Comparison of ENCODE assay signal across 23 cellular contexts in genomic region chr6:129902681-129903080, GRCh38. TPM values are rescaled to one million over a fixed set of nuclear protein-coding genes. Genes with fewer than 3 reads are reported as not detected.
DNase-seq lines count a peak whose midpoint lies in the region; ATAC-seq, FAIRE-seq and TF ChIP-seq lines count a peak whose summit lies in the region.
"Had no signal": no experiment of that assay in that cellular context is flagged by ENCODE, and none has a peak within 500 bp of the region (broad histone marks: within the 10 kb centered on the region; RNA-seq: fewer than 3 reads in every experiment).

No MANE protein-coding gene starts in this region.

- ATAC-seq in GM19463 (IDR thresholded peaks at IDR 0.05; ENCODE audit: unreplicated experiment) (peak; percentile 7), HG02678 (IDR thresholded peaks at IDR 0.05; ENCODE audit: unreplicated experiment) (peak; percentile 10), HG03139 (IDR thresholded peaks at IDR 0.05; ENCODE audit: unreplicated experiment) (no peak)

- no peak for DNase-seq in GM18507 (ENCODE audit: extremely low spot score, insufficient read length, low read depth)
- DNase-seq in chondrocyte (ENCODE audit: low spot score): no peak
- no peak for DNase-seq in midbrain (lab: John Stamatoyannopoulos, UW)
- DNase-seq in DMS53 treated with DMSO at 0.1 percent for 48 hours (lab: John Stamatoyannopoulos, UW; ENCODE audit: unreplicated experiment): no peak
- DNase-seq: DND-41, HFFc6, KG1, MV-4-11, NCI-H1417, NCI-H187, NCI-H2107, NCI-H226, NCI-H524 treated with DMSO at 0.1 percent for 48 hours had no signal

- no peak overlapping the region for H3K4me3 Mint-ChIP-seq in chondrocyte (ENCODE audit: unreplicated experiment)
- H3K4me3 Mint-ChIP-seq: B cell, HFFc6 had no signal

- peaks cover 4% of the 10 kb centered on the region for H3K36me3 Mint-ChIP-seq in chondrocyte (ENCODE audit: low read depth)

- FAIRE-seq in GM18507 (lab: Jason Lieb, UNC): peak; percentile 29
- FAIRE-seq: H54 had no signal

- H3K27ac Mint-ChIP-seq in chondrocyte (ENCODE audit: unreplicated experiment): peak overlapping the region; percentile 52
- H3K27ac Mint-ChIP-seq: B cell, HFFc6 had no signal

- TF ChIP-seq CTCF in chondrocyte (IDR thresholded peaks at IDR 0.05): no peak

- H3K27me3 Mint-ChIP-seq in chondrocyte (ENCODE audit: low read depth): no peaks in the 10 kb centered on the region

- peaks cover 14% of the 10 kb centered on the region for H3K4me1 Mint-ChIP-seq in chondrocyte (ENCODE audit: low read depth)

- H3K9me3 Mint-ChIP-seq in chondrocyte (ENCODE audit: low read depth): peaks cover 6% of the 10 kb centered on the region

RNA-seq across cellular contexts. Expression of gene TMEM244, which starts 41.6 kb away (rescaled TPM):
- not detected in 3 replicates for total RNA-seq in chondrocyte
- total RNA-seq: A172; B cell; G401; HFFc6; HT-29; PC-3; T-helper 1 cell treated with Interleukin-12 subunit alpha and Interleukin-12 subunit beta and Interleukin-4 antibody, amounts not matched to agents 30 ng/mL and 1 ng/mL, for 36 hours had no signal
